ENCODE assay signal across 16 cellular contexts in the genomic region with DNA sequence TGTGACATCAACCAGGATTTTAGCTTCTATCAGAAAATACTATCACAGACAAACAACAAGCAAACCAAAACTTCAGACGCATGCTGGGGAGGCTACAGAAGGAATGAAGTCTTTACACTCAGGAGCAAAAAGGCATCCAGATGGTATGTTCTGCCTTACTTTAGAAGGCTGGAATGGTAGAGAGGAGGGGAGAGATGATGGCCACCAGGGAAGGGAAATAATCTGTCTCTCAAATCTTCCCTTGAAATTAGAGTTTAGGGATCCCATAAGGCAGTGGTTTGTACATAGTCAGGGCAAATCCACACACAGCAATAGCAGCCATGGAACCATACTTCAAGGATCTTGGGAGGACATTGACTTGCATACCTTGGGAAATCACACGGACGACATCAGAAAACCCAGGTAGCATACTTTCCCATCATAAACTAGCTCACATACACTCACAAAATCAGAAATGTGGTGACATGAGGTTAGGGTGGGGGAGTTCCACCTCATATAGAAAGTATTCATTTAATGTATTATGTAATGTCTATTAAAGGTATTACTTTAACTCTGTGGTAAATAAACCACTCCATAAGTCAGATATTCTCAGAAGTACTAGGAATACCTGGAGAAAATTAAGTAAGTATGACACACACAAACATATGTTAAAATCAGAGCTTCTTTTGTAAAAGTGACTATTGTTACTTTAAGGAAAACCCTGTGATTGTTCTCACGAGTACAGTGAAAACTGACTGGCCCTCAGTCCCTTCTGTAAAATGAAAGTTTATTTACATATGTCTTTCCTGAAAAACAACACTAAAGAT. TPM values are rescaled to one million over a fixed set of nuclear protein-coding genes. Genes with fewer than 3 reads are reported as not detected.
DNase-seq lines count a peak whose midpoint lies in the region; ATAC-seq, FAIRE-seq and TF ChIP-seq lines count a peak whose summit lies in the region.
"Had no signal": no experiment of that assay in that cellular context is flagged by ENCODE, and none has a peak within 500 bp of the region (broad histone marks: within the 10 kb centered on the region; RNA-seq: fewer than 3 reads in every experiment).

No MANE protein-coding gene starts in this region.

- no peaks in the 10 kb centered on the region for H3K27me3 ChIP-seq in endothelial cell of umbilical vein (ENCODE audit: control insufficient read depth in 2 of 2, insufficient read depth in 2 of 2, low read length in 2 of 2)

- peaks cover 6% of the 10 kb centered on the region for H3K9me3 Mint-ChIP-seq in T-helper 1 cell treated with Interleukin-12 subunit alpha and Interleukin-12 subunit beta and Interleukin-4 antibody, amounts not matched to agents 30 μg/mL and 1 μg/mL, for 36 hours
- H3K9me3 Mint-ChIP-seq: immature natural killer cell had no signal

- POLR2A ChIA-PET in endothelial cell of umbilical vein (lab: Charles Lee): no interaction called here

- no TSS peak for BruUV-seq in endothelial cell of umbilical vein (replicated peaks; lab: Mats Ljungman, UMichigan)

- H4K20me1 ChIP-seq in endothelial cell of umbilical vein (replicated peaks; ENCODE audit: control insufficient read depth, extremely low read depth, insufficient read depth, low read length): no peaks in the 10 kb centered on the region

- no peaks in the 10 kb centered on the region for H3K9me1 ChIP-seq in endothelial cell of umbilical vein (replicated peaks; ENCODE audit: control insufficient read depth, extremely low read depth, insufficient read depth, low read length)

- no peaks in the 10 kb centered on the region for H3K4me1 ChIP-seq in endothelial cell of umbilical vein (ENCODE audit: control insufficient read depth, extremely low read depth, insufficient read depth, low read length)

- intact Hi-C loops in endothelial cell of umbilical vein (cut with micrococcal nuclease): no loop called here

- H3K36me3 ChIP-seq in endothelial cell of umbilical vein (ENCODE audit: control insufficient read depth in 2 of 2, extremely low read depth in 1 of 2, insufficient read depth in 2 of 2, low read length in 2 of 2): no peaks in the 10 kb centered on the region

- no peak for TF ChIP-seq CTCF in endothelial cell of umbilical vein (IDR thresholded peaks at IDR 0.05; ENCODE audit: extremely low read depth in 1 of 2, insufficient read depth in 1 of 2, low read depth in 1 of 2, low read length in 2 of 2)

- H3K4me3 ChIP-seq in endothelial cell of umbilical vein (replicated peaks in 1 of 3; ENCODE audit: insufficient read depth in 1 of 3, low read depth in 1 of 3, low read length in 3 of 3): no peak overlapping the region

- H3K9ac ChIP-seq in endothelial cell of umbilical vein (replicated peaks; ENCODE audit: extremely low read depth, insufficient read depth, low read length): no peak overlapping the region

- H3K4me2 ChIP-seq in endothelial cell of umbilical vein (ENCODE audit: insufficient read depth, low read length): no peak overlapping the region

- peak overlapping the region; percentile 88 for H3K27ac Mint-ChIP-seq in T-helper 1 cell treated with Interleukin-12 subunit alpha and Interleukin-12 subunit beta and Interleukin-4 antibody, amounts not matched to agents 30 μg/mL and 1 μg/mL, for 36 hours
- H3K27ac Mint-ChIP-seq: immature natural killer cell, nephron progenitor cell, WTC11 had no signal

- H3K27me3 Mint-ChIP-seq in T-helper 1 cell treated with Interleukin-12 subunit alpha and Interleukin-12 subunit beta and Interleukin-4 antibody, amounts not matched to agents 30 μg/mL and 1 μg/mL, for 36 hours (ENCODE audit: low read depth): no peaks in the 10 kb centered on the region

- CTCF ChIA-PET in endothelial cell of umbilical vein (lab: Charles Lee): interaction anchor here (1.0 to 1.5 kb wide), 3 partner anchors 12 to 53 kb away, joined by 3 to 4 read pairs (median 3); no protein-coding TSS in a partner anchor

- dilution Hi-C loops in endothelial cell of umbilical vein (cut with MboI; ENCODE audit: extremely low pct_ligation_motif_present, low sequenced_read_pairs): no loop called here

- no peaks in the 10 kb centered on the region for H3K9me3 ChIP-seq in endothelial cell of umbilical vein (replicated peaks; ENCODE audit: control insufficient read depth, insufficient read depth, low read length)

- H3K4me1 Mint-ChIP-seq in T-helper 1 cell treated with Interleukin-12 subunit alpha and Interleukin-12 subunit beta and Interleukin-4 antibody, amounts not matched to agents 30 μg/mL and 1 μg/mL, for 36 hours (ENCODE audit: low read depth): peaks cover 49% of the 10 kb centered on the region
- H3K4me1 Mint-ChIP-seq: immature natural killer cell, nephron progenitor cell, WTC11 had no signal

- ATAC-seq in GM19452 (IDR thresholded peaks at IDR 0.05; ENCODE audit: unreplicated experiment) (peak; percentile 56), HG03175 (IDR thresholded peaks at IDR 0.05; ENCODE audit: unreplicated experiment) (peak; percentile 57), GM21576 (IDR thresholded peaks at IDR 0.05; ENCODE audit: unreplicated experiment) (no peak)
- ATAC-seq: WTC11 had no signal

- H3K36me3 Mint-ChIP-seq in T-helper 1 cell treated with Interleukin-12 subunit alpha and Interleukin-12 subunit beta and Interleukin-4 antibody, amounts not matched to agents 30 μg/mL and 1 μg/mL, for 36 hours (ENCODE audit: low read depth): peaks cover 22% of the 10 kb centered on the region

- H3K4me3 Mint-ChIP-seq in T-helper 1 cell treated with Interleukin-12 subunit alpha and Interleukin-12 subunit beta and Interleukin-4 antibody, amounts not matched to agents 30 μg/mL and 1 μg/mL, for 36 hours: peak overlapping the region; percentile 38
- H3K4me3 Mint-ChIP-seq: immature natural killer cell, nephron progenitor cell, WTC11 had no signal

- H3K27ac ChIP-seq in endothelial cell of umbilical vein (ENCODE audit: insufficient read depth, low read depth, low read length): no peak overlapping the region
- H3K27ac ChIP-seq: 22Rv1 had no signal

- TF ChIP-seq POLR2A in endothelial cell of umbilical vein (IDR thresholded peaks at IDR 0.05; ENCODE audit: low read depth, low read length): no peak

- H3K79me2 ChIP-seq in endothelial cell of umbilical vein (ENCODE audit: control insufficient read depth, insufficient read depth, low read length): no peaks in the 10 kb centered on the region

- DNase-seq in T-helper 1 cell (no peak), endothelial cell of umbilical vein (ENCODE audit: low read depth, low spot score) (peak; percentile 33), NCI-H1694 treated with DMSO at 0.1 percent for 48 hours (lab: John Stamatoyannopoulos, UW) (no peak)
- DNase-seq in stimulated activated CD8-positive, alpha-beta memory T cell treated with anti-CD3 and anti-CD28 coated beads, Interleukin-4, amount 100 ng/mL, for 48 hours: no peak
- DNase-seq: DMS79 treated with DMSO at 0.1 percent for 48 hours, immature natural killer cell, NCI-H2029 treated with DMSO at 0.1 percent for 48 hours, nephron progenitor cell had no signal

- FAIRE-seq in endothelial cell of umbilical vein (lab: Jason Lieb, UNC): no peak
- FAIRE-seq: astrocyte had no signal

- H2AFZ ChIP-seq in endothelial cell of umbilical vein (ENCODE audit: low read depth, low read length): no peak overlapping the region

TF ChIP-seq in endothelial cell of umbilical vein, 7 proteins besides CTCF, POLR2A, EP300 and RAD21:
- TF ChIP-seq MAX (IDR thresholded peaks at IDR 0.05; ENCODE audit: insufficient read depth, insufficient read length): no peak
- TF ChIP-seq EZH2 (IDR thresholded peaks at IDR 0.05; ENCODE audit: borderline replicate concordance, low read depth, low read length, severe bottlenecking): no peak
- TF ChIP-seq JUN (IDR thresholded peaks at IDR 0.05; ENCODE audit: borderline replicate concordance, insufficient read depth, insufficient read length, low read depth): no peak
- no peak for TF ChIP-seq FOS (IDR thresholded peaks at IDR 0.05; ENCODE audit: borderline replicate concordance, insufficient read depth, low read length)
- TF ChIP-seq MYC (IDR thresholded peaks at IDR 0.05; ENCODE audit: low read depth, low read length): no peak
- TF ChIP-seq GATA2 (IDR thresholded peaks at IDR 0.05; ENCODE audit: insufficient read depth, insufficient read length, low read depth, low read length): no peak
- TF ChIP-seq POLR2AphosphoS5 (IDR thresholded peaks at IDR 0.05; ENCODE audit: insufficient read depth, low read depth, low read length): no peak

RNA-seq across cellular contexts. Expression of gene BTLA, which starts 9.4 kb away (rescaled TPM):
- not detected in 2 replicates for total RNA-seq in endothelial cell of umbilical vein
- not detected in 2 replicates for polyA plus RNA-seq in endothelial cell of umbilical vein
- not detected in 2 replicates for polyA plus RNA-seq in endothelial cell of umbilical vein (2011; cell fraction: cytosol; rRNA removed)
- not detected in 2 replicates for polyA plus RNA-seq in endothelial cell of umbilical vein (2011; cell fraction: nucleus; rRNA removed)
- not detected in 2 replicates for polyA plus RNA-seq in endothelial cell of umbilical vein (2012)
- polyA minus RNA-seq in endothelial cell of umbilical vein: not detected in 2 replicates
- not detected for polyA minus RNA-seq in endothelial cell of umbilical vein (2011; cell fraction: cytosol; rRNA and poly(A)+ RNA removed)
- polyA minus RNA-seq in endothelial cell of umbilical vein (2011; cell fraction: nucleus; rRNA and poly(A)+ RNA removed): not detected in 2 replicates
- total RNA-seq: astrocyte, epithelial cell of proximal tubule, WTC11 had no signal
